In genomic region chr5:5784114-5784513, GRCh38 we compare ENCODE assay signal across 27 cellular contexts.
"Had no signal": no experiment of that assay in that cellular context is flagged by ENCODE, and none has a peak within 500 bp of the region (broad histone marks: within the 10 kb centered on the region; RNA-seq: fewer than 3 reads in every experiment).

No MANE protein-coding gene starts in this region.

- H3K36me3 Mint-ChIP-seq: activated CD8-positive, alpha-beta memory T cell treated with anti-CD3 and anti-CD28 coated beads, Interleukin-2, amount 10 ng/mL, durations not matched to agents 7 days and 5 days; immature natural killer cell; natural killer cell treated with Interleukin-12 subunit alpha and Interleukin-12 subunit beta and Interleukin-15 and Interleukin-18, amount 100 ng/mL, for 72 hours had no signal

- H3K4me1 ChIP-seq: lower lobe of right lung, parathyroid adenoma, right lobe of liver, transverse colon had no signal

- H3K4me3 ChIP-seq: cardiac muscle cell, hepatocyte, lower lobe of right lung, right lobe of liver, transverse colon had no signal

- H2AFZ ChIP-seq: hepatocyte, parathyroid adenoma had no signal

- H3K4me2 ChIP-seq: hepatocyte had no signal

- DNase-seq: activated CD4-positive, alpha-beta T cell treated with anti-CD3 and anti-CD28 coated beads, Interleukin-2, amount 10 ng/mL, durations not matched to agents 7 days and 5 days; activated CD4-positive, CD25-positive, alpha-beta regulatory T cell treated with anti-CD3 and anti-CD28 coated beads, Interleukin-2, amount 50 U/mL, for 72 hours; activated CD8-positive, alpha-beta memory T cell treated with anti-CD3 and anti-CD28 coated beads, Interleukin-2, amount 10 ng/mL, durations not matched to agents 7 days and 5 days; activated CD8-positive, alpha-beta T cell treated with anti-CD3 and anti-CD28 coated beads for 36 hours; activated gamma-delta T cell; activated naive CD4-positive, alpha-beta T cell treated with anti-CD3 and anti-CD28 coated beads, Interleukin-2, amount 50 U/mL, for 16 hours; activated naive CD8-positive, alpha-beta T cell treated with anti-CD3 and anti-CD28 coated beads, Interleukin-2, amount 50 U/mL, for 24 hours; activated T-cell treated with anti-CD3 and anti-CD28 coated beads for 4 hours; cortex of kidney; erythroblast; foreskin fibroblast; glutamatergic neuron; immature natural killer cell; lower lobe of right lung; nucleus accumbens; right lobe of liver; small intestine; stimulated activated CD4-positive, alpha-beta T cell treated with anti-CD3 and anti-CD28 coated beads, Interleukin-2, amount 100 ng/mL, for 48 hours; stimulated activated CD8-positive, alpha-beta memory T cell treated with anti-CD3 and anti-CD28 coated beads, Interleukin-4, amount 100 ng/mL, for 48 hours; stimulated activated naive B cell treated with anti-CD40 and anti-IgM and Interleukin-4, amounts not matched to agents 10 μg/mL and 1 μg/mL and 100 μg/mL, for 72 hours; transverse colon; WERI-Rb-1 had no signal

- H3K4me1 Mint-ChIP-seq: activated CD4-positive, alpha-beta T cell treated with anti-CD3 and anti-CD28 coated beads, Interleukin-2, amount 10 ng/mL, durations not matched to agents 7 days and 5 days; activated CD8-positive, alpha-beta memory T cell treated with anti-CD3 and anti-CD28 coated beads, Interleukin-2, amount 10 ng/mL, durations not matched to agents 7 days and 5 days; activated naive CD8-positive, alpha-beta T cell treated with anti-CD3 and anti-CD28 coated beads, Interleukin-2, amount 50 U/mL, for 24 hours; immature natural killer cell; stimulated activated naive B cell treated with anti-CD40 and anti-IgM and Interleukin-4, amounts not matched to agents 10 μg/mL and 1 μg/mL and 100 μg/mL, for 72 hours had no signal

- H3K27me3 ChIP-seq: cardiac muscle cell, hepatocyte, right lobe of liver, transverse colon had no signal

- H3K36me3 ChIP-seq: cardiac muscle cell, lower lobe of right lung, right lobe of liver, transverse colon, WERI-Rb-1 had no signal

- H3K9me3 Mint-ChIP-seq: natural killer cell treated with Interleukin-12 subunit alpha and Interleukin-12 subunit beta and Interleukin-15 and Interleukin-18, amount 100 ng/mL, for 72 hours had no signal

- H3K27ac Mint-ChIP-seq: activated CD4-positive, alpha-beta T cell treated with anti-CD3 and anti-CD28 coated beads, Interleukin-2, amount 10 ng/mL, durations not matched to agents 7 days and 5 days; activated CD8-positive, alpha-beta memory T cell treated with anti-CD3 and anti-CD28 coated beads, Interleukin-2, amount 10 ng/mL, durations not matched to agents 7 days and 5 days; activated CD8-positive, alpha-beta T cell treated with anti-CD3 and anti-CD28 coated beads for 36 hours; activated naive CD8-positive, alpha-beta T cell treated with anti-CD3 and anti-CD28 coated beads, Interleukin-2, amount 50 U/mL, for 24 hours; activated T-helper 1 cell treated with anti-CD3 and anti-CD28 coated beads, Interleukin-12 subunit alpha, Interleukin-12 subunit beta, Interleukin-2, Interleukin-4 antibody, amounts not matched to agents 30 ng/mL and 10 ng/mL and 1 ng/mL, durations not matched to agents 14 hours and 24 hours and 36 hours; immature natural killer cell; natural killer cell treated with Interleukin-12 subunit alpha and Interleukin-12 subunit beta and Interleukin-15 and Interleukin-18, amount 100 ng/mL, for 72 hours; stimulated activated naive B cell treated with anti-CD40 and anti-IgM and Interleukin-4, amounts not matched to agents 10 μg/mL and 1 μg/mL and 100 μg/mL, for 72 hours had no signal

- H3K9me3 ChIP-seq: lower lobe of right lung, right lobe of liver, transverse colon had no signal

- H3K9ac ChIP-seq: parathyroid adenoma had no signal

- H3K27ac ChIP-seq: cardiac muscle cell, hepatocyte, lower lobe of right lung, parathyroid adenoma, right lobe of liver, WERI-Rb-1 had no signal

- H3K4me3 Mint-ChIP-seq: activated CD4-positive, alpha-beta T cell treated with anti-CD3 and anti-CD28 coated beads, Interleukin-2, amount 10 ng/mL, durations not matched to agents 7 days and 5 days; activated CD8-positive, alpha-beta memory T cell treated with anti-CD3 and anti-CD28 coated beads, Interleukin-2, amount 10 ng/mL, durations not matched to agents 7 days and 5 days; activated CD8-positive, alpha-beta T cell treated with anti-CD3 and anti-CD28 coated beads for 36 hours; activated naive CD8-positive, alpha-beta T cell treated with anti-CD3 and anti-CD28 coated beads, Interleukin-2, amount 50 U/mL, for 24 hours; activated T-helper 1 cell treated with anti-CD3 and anti-CD28 coated beads, Interleukin-12 subunit alpha, Interleukin-12 subunit beta, Interleukin-2, Interleukin-4 antibody, amounts not matched to agents 30 ng/mL and 10 ng/mL and 1 ng/mL, durations not matched to agents 14 hours and 24 hours and 36 hours; immature natural killer cell; natural killer cell treated with Interleukin-12 subunit alpha and Interleukin-12 subunit beta and Interleukin-15 and Interleukin-18, amount 100 ng/mL, for 72 hours; stimulated activated naive B cell treated with anti-CD40 and anti-IgM and Interleukin-4, amounts not matched to agents 10 μg/mL and 1 μg/mL and 100 μg/mL, for 72 hours had no signal

- H3K79me2 ChIP-seq: hepatocyte, parathyroid adenoma had no signal

- H3K27me3 Mint-ChIP-seq: activated CD4-positive, alpha-beta T cell treated with anti-CD3 and anti-CD28 coated beads, Interleukin-2, amount 10 ng/mL, durations not matched to agents 7 days and 5 days; activated CD8-positive, alpha-beta memory T cell treated with anti-CD3 and anti-CD28 coated beads, Interleukin-2, amount 10 ng/mL, durations not matched to agents 7 days and 5 days; activated CD8-positive, alpha-beta T cell treated with anti-CD3 and anti-CD28 coated beads for 36 hours; activated naive CD8-positive, alpha-beta T cell treated with anti-CD3 and anti-CD28 coated beads, Interleukin-2, amount 50 U/mL, for 24 hours; natural killer cell treated with Interleukin-12 subunit alpha and Interleukin-12 subunit beta and Interleukin-15 and Interleukin-18, amount 100 ng/mL, for 72 hours; stimulated activated naive B cell treated with anti-CD40 and anti-IgM and Interleukin-4, amounts not matched to agents 10 μg/mL and 1 μg/mL and 100 μg/mL, for 72 hours had no signal
